ENCODE assay signal across 1 cellular context in the genomic region with DNA sequence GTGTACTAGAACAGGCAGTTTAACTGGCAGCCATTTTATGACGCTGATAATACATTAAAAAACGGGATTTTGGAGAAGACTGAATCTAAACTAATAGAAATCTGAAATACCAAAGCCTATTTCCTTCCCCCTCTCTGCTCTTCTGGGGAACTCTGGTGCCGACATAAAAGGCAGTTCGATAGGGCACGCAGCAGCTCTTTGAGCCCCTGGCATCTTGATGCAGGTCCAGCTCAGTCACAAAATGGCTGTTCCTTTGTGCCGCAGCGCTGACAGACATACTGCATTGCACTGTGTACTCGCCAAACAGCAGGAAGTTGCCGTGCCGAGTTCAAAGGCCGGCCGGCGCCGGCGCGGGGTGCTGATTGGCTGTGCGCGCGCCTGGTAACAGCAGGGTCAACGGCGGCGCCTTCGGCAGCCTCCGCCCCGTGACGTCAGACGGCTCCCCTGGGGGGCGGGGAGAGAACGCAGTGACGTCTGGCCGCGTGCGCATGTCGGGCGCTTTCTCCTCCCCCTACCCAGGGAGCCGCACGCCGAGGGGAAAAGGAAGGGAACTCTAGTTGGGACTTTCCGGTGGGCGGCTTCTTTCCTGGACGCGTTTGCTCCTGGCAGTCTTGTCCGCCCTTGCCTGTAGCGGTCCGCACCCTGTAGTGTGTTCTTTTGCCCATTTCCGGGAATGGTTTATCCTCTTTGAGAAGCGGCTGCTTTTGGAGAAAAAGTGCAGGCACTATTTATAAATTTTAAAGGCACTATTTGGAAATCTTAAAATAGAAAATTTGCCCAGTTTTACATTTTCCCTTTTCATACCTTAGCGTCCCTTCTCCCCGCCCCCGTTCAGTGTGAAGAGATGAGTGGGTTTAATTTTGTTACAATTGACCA.
A peak's percentile ranks its signal among the peaks of the same experiment; 100 is the strongest.
TF ChIP-seq lines count a peak whose summit lies in the region.

No MANE protein-coding gene starts in this region.

TF ChIP-seq in HepG2, 621 proteins besides CTCF, POLR2A, EP300 and RAD21 (continued from another document and continues in another):
- TF ChIP-seq ARID5B (CRISPR knock-in tag; IDR thresholded peaks at IDR 0.05) = peak; percentile 76
- TF ChIP-seq PAF1 (CRISPR knock-in tag; IDR thresholded peaks at IDR 0.05) = peak; percentile 99
- TF ChIP-seq, protein P1, sequence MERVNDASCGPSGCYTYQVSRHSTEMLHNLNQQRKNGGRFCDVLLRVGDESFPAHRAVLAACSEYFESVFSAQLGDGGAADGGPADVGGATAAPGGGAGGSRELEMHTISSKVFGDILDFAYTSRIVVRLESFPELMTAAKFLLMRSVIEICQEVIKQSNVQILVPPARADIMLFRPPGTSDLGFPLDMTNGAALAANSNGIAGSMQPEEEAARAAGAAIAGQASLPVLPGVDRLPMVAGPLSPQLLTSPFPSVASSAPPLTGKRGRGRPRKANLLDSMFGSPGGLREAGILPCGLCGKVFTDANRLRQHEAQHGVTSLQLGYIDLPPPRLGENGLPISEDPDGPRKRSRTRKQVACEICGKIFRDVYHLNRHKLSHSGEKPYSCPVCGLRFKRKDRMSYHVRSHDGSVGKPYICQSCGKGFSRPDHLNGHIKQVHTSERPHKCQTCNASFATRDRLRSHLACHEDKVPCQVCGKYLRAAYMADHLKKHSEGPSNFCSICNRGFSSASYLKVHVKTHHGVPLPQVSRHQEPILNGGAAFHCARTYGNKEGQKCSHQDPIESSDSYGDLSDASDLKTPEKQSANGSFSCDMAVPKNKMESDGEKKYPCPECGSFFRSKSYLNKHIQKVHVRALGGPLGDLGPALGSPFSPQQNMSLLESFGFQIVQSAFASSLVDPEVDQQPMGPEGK (CRISPR knock-in tag; IDR thresholded peaks at IDR 0.05) = peak; percentile 89
- no peak for TF ChIP-seq FUBP1 (CRISPR knock-in tag; IDR thresholded peaks at IDR 0.05; ENCODE audit: borderline replicate concordance)
- no peak for TF ChIP-seq U2AF2 (IDR thresholded peaks at IDR 0.05; ENCODE audit: low read depth, low read length)
- TF ChIP-seq ZNF572 (CRISPR knock-in tag; IDR thresholded peaks at IDR 0.05) = peak; percentile 96
- no peak for TF ChIP-seq HNRNPK (IDR thresholded peaks at IDR 0.05; ENCODE audit: low read depth, low read length, poor library complexity, severe bottlenecking)
- no peak; the same call in 1 of the 2 replicates for TF ChIP-seq ATAD3A (CRISPR knock-in tag; IDR thresholded peaks at IDR 0.05)
- TF ChIP-seq, protein P2, sequence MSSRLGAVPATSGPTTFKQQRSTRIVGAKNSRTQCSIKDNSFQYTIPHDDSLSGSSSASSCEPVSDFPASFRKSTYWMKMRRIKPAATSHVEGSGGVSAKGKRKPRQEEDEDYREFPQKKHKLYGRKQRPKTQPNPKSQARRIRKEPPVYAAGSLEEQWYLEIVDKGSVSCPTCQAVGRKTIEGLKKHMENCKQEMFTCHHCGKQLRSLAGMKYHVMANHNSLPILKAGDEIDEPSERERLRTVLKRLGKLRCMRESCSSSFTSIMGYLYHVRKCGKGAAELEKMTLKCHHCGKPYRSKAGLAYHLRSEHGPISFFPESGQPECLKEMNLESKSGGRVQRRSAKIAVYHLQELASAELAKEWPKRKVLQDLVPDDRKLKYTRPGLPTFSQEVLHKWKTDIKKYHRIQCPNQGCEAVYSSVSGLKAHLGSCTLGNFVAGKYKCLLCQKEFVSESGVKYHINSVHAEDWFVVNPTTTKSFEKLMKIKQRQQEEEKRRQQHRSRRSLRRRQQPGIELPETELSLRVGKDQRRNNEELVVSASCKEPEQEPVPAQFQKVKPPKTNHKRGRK (CRISPR knock-in tag; IDR thresholded peaks at IDR 0.05) = no peak
- TF ChIP-seq ZSCAN25 (CRISPR knock-in tag; IDR thresholded peaks at IDR 0.05) = no peak
- TF ChIP-seq, protein P3, sequence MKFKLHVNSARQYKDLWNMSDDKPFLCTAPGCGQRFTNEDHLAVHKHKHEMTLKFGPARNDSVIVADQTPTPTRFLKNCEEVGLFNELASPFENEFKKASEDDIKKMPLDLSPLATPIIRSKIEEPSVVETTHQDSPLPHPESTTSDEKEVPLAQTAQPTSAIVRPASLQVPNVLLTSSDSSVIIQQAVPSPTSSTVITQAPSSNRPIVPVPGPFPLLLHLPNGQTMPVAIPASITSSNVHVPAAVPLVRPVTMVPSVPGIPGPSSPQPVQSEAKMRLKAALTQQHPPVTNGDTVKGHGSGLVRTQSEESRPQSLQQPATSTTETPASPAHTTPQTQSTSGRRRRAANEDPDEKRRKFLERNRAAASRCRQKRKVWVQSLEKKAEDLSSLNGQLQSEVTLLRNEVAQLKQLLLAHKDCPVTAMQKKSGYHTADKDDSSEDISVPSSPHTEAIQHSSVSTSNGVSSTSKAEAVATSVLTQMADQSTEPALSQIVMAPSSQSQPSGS (CRISPR knock-in tag; IDR thresholded peaks at IDR 0.05) = peak; percentile 97
- no peak for TF ChIP-seq SP1 (IDR thresholded peaks at IDR 0.05)
- TF ChIP-seq SP1 (CRISPR knock-in tag; IDR thresholded peaks at IDR 0.05) = peak; percentile 92
- TF ChIP-seq, protein P4, sequence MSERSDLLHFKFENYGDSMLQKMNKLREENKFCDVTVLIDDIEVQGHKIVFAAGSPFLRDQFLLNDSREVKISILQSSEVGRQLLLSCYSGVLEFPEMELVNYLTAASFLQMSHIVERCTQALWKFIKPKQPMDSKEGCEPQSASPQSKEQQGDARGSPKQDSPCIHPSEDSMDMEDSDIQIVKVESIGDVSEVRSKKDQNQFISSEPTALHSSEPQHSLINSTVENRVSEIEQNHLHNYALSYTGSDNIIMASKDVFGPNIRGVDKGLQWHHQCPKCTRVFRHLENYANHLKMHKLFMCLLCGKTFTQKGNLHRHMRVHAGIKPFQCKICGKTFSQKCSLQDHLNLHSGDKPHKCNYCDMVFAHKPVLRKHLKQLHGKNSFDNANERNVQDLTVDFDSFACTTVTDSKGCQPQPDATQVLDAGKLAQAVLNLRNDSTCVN (CRISPR knock-in tag; IDR thresholded peaks at IDR 0.05; ENCODE audit: borderline replicate concordance) = peak; percentile 91; the same call in 1 of the 2 replicates
- TF ChIP-seq SIN3A (IDR thresholded peaks at IDR 0.05; ENCODE audit: borderline replicate concordance, low read depth, low read length) = peak; percentile 88; the same call in 1 of the 2 replicates
- TF ChIP-seq, protein P5, sequence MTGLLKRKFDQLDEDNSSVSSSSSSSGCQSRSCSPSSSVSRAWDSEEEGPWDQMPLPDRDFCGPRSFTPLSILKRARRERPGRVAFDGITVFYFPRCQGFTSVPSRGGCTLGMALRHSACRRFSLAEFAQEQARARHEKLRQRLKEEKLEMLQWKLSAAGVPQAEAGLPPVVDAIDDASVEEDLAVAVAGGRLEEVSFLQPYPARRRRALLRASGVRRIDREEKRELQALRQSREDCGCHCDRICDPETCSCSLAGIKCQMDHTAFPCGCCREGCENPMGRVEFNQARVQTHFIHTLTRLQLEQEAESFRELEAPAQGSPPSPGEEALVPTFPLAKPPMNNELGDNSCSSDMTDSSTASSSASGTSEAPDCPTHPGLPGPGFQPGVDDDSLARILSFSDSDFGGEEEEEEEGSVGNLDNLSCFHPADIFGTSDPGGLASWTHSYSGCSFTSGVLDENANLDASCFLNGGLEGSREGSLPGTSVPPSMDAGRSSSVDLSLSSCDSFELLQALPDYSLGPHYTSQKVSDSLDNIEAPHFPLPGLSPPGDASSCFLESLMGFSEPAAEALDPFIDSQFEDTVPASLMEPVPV (CRISPR knock-in tag; IDR thresholded peaks at IDR 0.05) = peak; percentile 93
- TF ChIP-seq, protein P6, sequence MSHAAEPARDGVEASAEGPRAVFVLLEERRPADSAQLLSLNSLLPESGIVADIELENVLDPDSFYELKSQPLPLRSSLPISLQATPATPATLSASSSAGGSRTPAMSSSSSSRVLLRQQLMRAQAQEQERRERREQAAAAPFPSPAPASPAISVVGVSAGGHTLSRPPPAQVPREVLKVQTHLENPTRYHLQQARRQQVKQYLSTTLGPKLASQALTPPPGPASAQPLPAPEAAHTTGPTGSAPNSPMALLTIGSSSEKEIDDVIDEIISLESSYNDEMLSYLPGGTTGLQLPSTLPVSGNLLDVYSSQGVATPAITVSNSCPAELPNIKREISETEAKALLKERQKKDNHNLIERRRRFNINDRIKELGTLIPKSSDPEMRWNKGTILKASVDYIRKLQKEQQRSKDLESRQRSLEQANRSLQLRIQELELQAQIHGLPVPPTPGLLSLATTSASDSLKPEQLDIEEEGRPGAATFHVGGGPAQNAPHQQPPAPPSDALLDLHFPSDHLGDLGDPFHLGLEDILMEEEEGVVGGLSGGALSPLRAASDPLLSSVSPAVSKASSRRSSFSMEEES (CRISPR knock-in tag; IDR thresholded peaks at IDR 0.05) = peak; percentile 83
- TF ChIP-seq ZFP41 (CRISPR knock-in tag; IDR thresholded peaks at IDR 0.05; ENCODE audit: borderline replicate concordance) = peak; percentile 81; the same call in 1 of the 2 replicates
- TF ChIP-seq SPEN (CRISPR knock-in tag; IDR thresholded peaks at IDR 0.05; ENCODE audit: low read depth) = peak; percentile 93; the same call in 1 of the 2 replicates
- TF ChIP-seq ZNF713 (CRISPR knock-in tag; IDR thresholded peaks at IDR 0.05) = no peak
- TF ChIP-seq ZNF432 (CRISPR knock-in tag; IDR thresholded peaks at IDR 0.05; ENCODE audit: borderline replicate concordance) = no peak
- no peak for TF ChIP-seq ZNF260 (CRISPR knock-in tag; IDR thresholded peaks at IDR 0.05; ENCODE audit: borderline replicate concordance, low read depth)
- 0 out of 2 replicates have a peak, but pooled peaks have one; percentile 66 for TF ChIP-seq ZNF17 (CRISPR knock-in tag; IDR thresholded peaks at IDR 0.05)
- no peak for TF ChIP-seq PAWR (CRISPR knock-in tag; IDR thresholded peaks at IDR 0.05; ENCODE audit: borderline replicate concordance)
- TF ChIP-seq ZNF777 (CRISPR knock-in tag; IDR thresholded peaks at IDR 0.05) = no peak; the same call in 1 of the 2 replicates
- TF ChIP-seq, protein P7, sequence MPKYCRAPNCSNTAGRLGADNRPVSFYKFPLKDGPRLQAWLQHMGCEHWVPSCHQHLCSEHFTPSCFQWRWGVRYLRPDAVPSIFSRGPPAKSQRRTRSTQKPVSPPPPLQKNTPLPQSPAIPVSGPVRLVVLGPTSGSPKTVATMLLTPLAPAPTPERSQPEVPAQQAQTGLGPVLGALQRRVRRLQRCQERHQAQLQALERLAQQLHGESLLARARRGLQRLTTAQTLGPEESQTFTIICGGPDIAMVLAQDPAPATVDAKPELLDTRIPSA (CRISPR knock-in tag; IDR thresholded peaks at IDR 0.05; ENCODE audit: borderline replicate concordance) = no peak
- TF ChIP-seq, protein P8, sequence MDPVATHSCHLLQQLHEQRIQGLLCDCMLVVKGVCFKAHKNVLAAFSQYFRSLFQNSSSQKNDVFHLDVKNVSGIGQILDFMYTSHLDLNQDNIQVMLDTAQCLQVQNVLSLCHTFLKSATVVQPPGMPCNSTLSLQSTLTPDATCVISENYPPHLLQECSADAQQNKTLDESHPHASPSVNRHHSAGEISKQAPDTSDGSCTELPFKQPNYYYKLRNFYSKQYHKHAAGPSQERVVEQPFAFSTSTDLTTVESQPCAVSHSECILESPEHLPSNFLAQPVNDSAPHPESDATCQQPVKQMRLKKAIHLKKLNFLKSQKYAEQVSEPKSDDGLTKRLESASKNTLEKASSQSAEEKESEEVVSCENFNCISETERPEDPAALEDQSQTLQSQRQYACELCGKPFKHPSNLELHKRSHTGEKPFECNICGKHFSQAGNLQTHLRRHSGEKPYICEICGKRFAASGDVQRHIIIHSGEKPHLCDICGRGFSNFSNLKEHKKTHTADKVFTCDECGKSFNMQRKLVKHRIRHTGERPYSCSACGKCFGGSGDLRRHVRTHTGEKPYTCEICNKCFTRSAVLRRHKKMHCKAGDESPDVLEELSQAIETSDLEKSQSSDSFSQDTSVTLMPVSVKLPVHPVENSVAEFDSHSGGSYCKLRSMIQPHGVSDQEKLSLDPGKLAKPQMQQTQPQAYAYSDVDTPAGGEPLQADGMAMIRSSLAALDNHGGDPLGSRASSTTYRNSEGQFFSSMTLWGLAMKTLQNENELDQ (CRISPR knock-in tag; IDR thresholded peaks at IDR 0.05; ENCODE audit: borderline replicate concordance) = no peak
- TF ChIP-seq, protein P9, sequence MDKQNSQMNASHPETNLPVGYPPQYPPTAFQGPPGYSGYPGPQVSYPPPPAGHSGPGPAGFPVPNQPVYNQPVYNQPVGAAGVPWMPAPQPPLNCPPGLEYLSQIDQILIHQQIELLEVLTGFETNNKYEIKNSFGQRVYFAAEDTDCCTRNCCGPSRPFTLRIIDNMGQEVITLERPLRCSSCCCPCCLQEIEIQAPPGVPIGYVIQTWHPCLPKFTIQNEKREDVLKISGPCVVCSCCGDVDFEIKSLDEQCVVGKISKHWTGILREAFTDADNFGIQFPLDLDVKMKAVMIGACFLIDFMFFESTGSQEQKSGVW (CRISPR knock-in tag; IDR thresholded peaks at IDR 0.05; ENCODE audit: borderline replicate concordance) = no peak
